20 cellular contexts compared by ENCODE assay signal in genomic region chr4:123315617-123316016, GRCh38.
"Had no signal": no experiment of that assay in that cellular context is flagged by ENCODE, and none has a peak within 500 bp of the region (broad histone marks: within the 10 kb centered on the region; RNA-seq: fewer than 3 reads in every experiment).

No MANE protein-coding gene starts in this region.

- H3K27ac Mint-ChIP-seq: immature natural killer cell; naive thymus-derived CD4-positive, alpha-beta T cell; nephron progenitor cell; stimulated activated memory B cell treated with anti-CD40 and anti-IgM and Interleukin-4, amounts not matched to agents 10 μg/mL and 1 μg/mL and 100 μg/mL, for 72 hours; stimulated activated naive CD8-positive, alpha-beta T cell treated with anti-CD3 and anti-CD28 coated beads, Interleukin-15, Interleukin-2, amounts not matched to agents 100 ng/mL and 50 ng/mL, for 24 hours had no signal

- H3K27ac ChIP-seq: coronary artery, dorsolateral prefrontal cortex, foreskin keratinocyte, parathyroid adenoma, prostate gland, right lobe of liver, spleen, testis, tibial nerve had no signal

- H3K4me1 ChIP-seq: foreskin keratinocyte, parathyroid adenoma, prostate gland, right lobe of liver, spleen, testis, tibial nerve had no signal

- H3K9me3 ChIP-seq: prostate gland, right lobe of liver, testis had no signal

- H3K27me3 ChIP-seq: dorsolateral prefrontal cortex, foreskin keratinocyte, right lobe of liver, spleen, testis, tibial nerve had no signal

- H3K36me3 ChIP-seq: prostate gland, right lobe of liver had no signal

- H3K4me3 ChIP-seq: coronary artery, dorsolateral prefrontal cortex, prostate gland, right lobe of liver, spleen, testis, tibial nerve had no signal

- ATAC-seq: foreskin keratinocyte; naive thymus-derived CD4-positive, alpha-beta T cell; right lobe of liver; stimulated activated memory B cell treated with anti-CD40 and anti-IgM and Interleukin-4, amounts not matched to agents 10 μg/mL and 1 μg/mL and 100 μg/mL, for 72 hours had no signal

- H3K27me3 Mint-ChIP-seq: naive thymus-derived CD4-positive, alpha-beta T cell; stimulated activated memory B cell treated with anti-CD40 and anti-IgM and Interleukin-4, amounts not matched to agents 10 μg/mL and 1 μg/mL and 100 μg/mL, for 72 hours; stimulated activated naive CD8-positive, alpha-beta T cell treated with anti-CD3 and anti-CD28 coated beads, Interleukin-15, Interleukin-2, amounts not matched to agents 100 ng/mL and 50 ng/mL, for 24 hours had no signal

- H3K4me1 Mint-ChIP-seq: naive thymus-derived CD4-positive, alpha-beta T cell; stimulated activated memory B cell treated with anti-CD40 and anti-IgM and Interleukin-4, amounts not matched to agents 10 μg/mL and 1 μg/mL and 100 μg/mL, for 72 hours had no signal

- H3K4me3 Mint-ChIP-seq: immature natural killer cell; naive thymus-derived CD4-positive, alpha-beta T cell; nephron progenitor cell; stimulated activated memory B cell treated with anti-CD40 and anti-IgM and Interleukin-4, amounts not matched to agents 10 μg/mL and 1 μg/mL and 100 μg/mL, for 72 hours; stimulated activated naive CD8-positive, alpha-beta T cell treated with anti-CD3 and anti-CD28 coated beads, Interleukin-15, Interleukin-2, amounts not matched to agents 100 ng/mL and 50 ng/mL, for 24 hours had no signal

- DNase-seq: dorsolateral prefrontal cortex; effector CD8-positive, alpha-beta T cell; foreskin keratinocyte; immature natural killer cell; mammary epithelial cell; naive thymus-derived CD4-positive, alpha-beta T cell; nephron progenitor cell; retina; right lobe of liver; spleen; stimulated activated CD4-positive, alpha-beta T cell treated with anti-CD3 and anti-CD28 coated beads, Interleukin-15, amount 100 ng/mL, for 24 hours; stimulated activated CD4-positive, alpha-beta T cell treated with anti-CD3 and anti-CD28 coated beads, Interleukin-1b, Interleukin-23, amount 100 ng/mL, for 48 hours; stimulated activated CD4-positive, alpha-beta T cell treated with anti-CD3 and anti-CD28 coated beads, Interleukin-4, amount 100 ng/mL, for 24 hours; testis had no signal
